29 cellular contexts compared by ENCODE assay signal in the genomic region with DNA sequence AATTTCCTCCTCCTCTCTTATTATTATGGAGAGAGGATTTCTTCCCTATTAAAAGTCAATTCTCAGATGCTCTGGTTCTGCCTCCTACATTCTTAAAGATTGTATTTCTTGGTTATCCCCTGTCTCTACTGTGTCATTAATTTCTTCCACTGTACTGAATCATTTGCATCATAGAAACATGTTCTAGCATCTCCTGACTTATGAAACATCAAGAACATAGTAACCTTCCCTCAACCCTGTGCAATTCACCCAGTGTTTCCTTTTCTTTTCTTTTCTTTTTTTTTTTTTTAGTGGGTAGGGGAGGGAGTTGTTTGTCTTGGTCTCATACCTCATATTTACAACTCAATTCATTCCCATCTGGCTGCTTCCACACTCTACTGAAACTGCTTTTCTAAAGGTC.
"Had no signal": no experiment of that assay in that cellular context is flagged by ENCODE, and none has a peak within 500 bp of the region (broad histone marks: within the 10 kb centered on the region; RNA-seq: fewer than 3 reads in every experiment).

No MANE protein-coding gene starts in this region.

- DNase-seq: activated CD4-positive, alpha-beta memory T cell treated with anti-CD3 and anti-CD28 coated beads, Interleukin-2, amount 10 ng/mL, durations not matched to agents 7 days and 5 days; activated CD4-positive, alpha-beta T cell treated with anti-CD3 and anti-CD28 coated beads for 1 hour; activated CD4-positive, alpha-beta T cell treated with anti-CD3 and anti-CD28 coated beads for 48 hours; activated CD4-positive, CD25-positive, alpha-beta regulatory T cell; activated CD8-positive, alpha-beta memory T cell treated with anti-CD3 and anti-CD28 coated beads for 24 hours; activated CD8-positive, alpha-beta memory T cell treated with anti-CD3 and anti-CD28 coated beads, Interleukin-2, amount 10 ng/mL, durations not matched to agents 7 days and 5 days; activated CD8-positive, alpha-beta memory T cell treated with anti-CD3 and anti-CD28 coated beads, Interleukin-2, amount 50 U/mL, for 48 hours; activated effector memory CD4-positive, alpha-beta T cell treated with anti-CD3 and anti-CD28 coated beads, Interleukin-2, amount 50 U/mL, for 16 hours; activated naive CD4-positive, alpha-beta T cell treated with Interleukin-2 at 50 U/mL for 16 hours; activated naive CD8-positive, alpha-beta T cell treated with anti-CD3 and anti-CD28 coated beads, Interleukin-2, amount 10 ng/mL, durations not matched to agents 7 days and 5 days; activated T-cell treated with anti-CD3 and anti-CD28 coated beads, Interleukin-2, amount 50 U/mL, for 48 hours; amygdala; cerebellar nuclear complex; NCI-H1105; NCI-H1417 treated with DMSO at 0.1 percent for 48 hours; NCI-H187 treated with DMSO at 0.1 percent for 48 hours; NCI-H2081; NCI-H345; NCI-H524 treated with DMSO at 0.1 percent for 48 hours; NCI-H748 treated with DMSO at 0.1 percent for 48 hours; SHP77; SJCRH30; T1000; WERI-Rb-1 had no signal

- H3K4me1 ChIP-seq: ascending aorta, SJCRH30 had no signal

- H3K4me2 ChIP-seq: KMS-11 had no signal

- H3K27ac ChIP-seq: ascending aorta, KMS-11, SJCRH30, SK-N-MC, WERI-Rb-1 had no signal

- H3K36me3 ChIP-seq: ascending aorta, SJCRH30, WERI-Rb-1 had no signal

- H3K4me1 Mint-ChIP-seq: activated CD4-positive, alpha-beta memory T cell treated with anti-CD3 and anti-CD28 coated beads, Interleukin-2, amount 10 ng/mL, durations not matched to agents 7 days and 5 days; activated CD8-positive, alpha-beta memory T cell treated with anti-CD3 and anti-CD28 coated beads, Interleukin-2, amount 10 ng/mL, durations not matched to agents 7 days and 5 days; activated naive CD8-positive, alpha-beta T cell treated with anti-CD3 and anti-CD28 coated beads, Interleukin-2, amount 10 ng/mL, durations not matched to agents 7 days and 5 days had no signal

- H3K9ac ChIP-seq: KMS-11 had no signal

- H3K9me3 ChIP-seq: ascending aorta, SJCRH30 had no signal

- H3K4me3 Mint-ChIP-seq: activated CD4-positive, alpha-beta memory T cell treated with anti-CD3 and anti-CD28 coated beads, Interleukin-2, amount 10 ng/mL, durations not matched to agents 7 days and 5 days; activated CD8-positive, alpha-beta memory T cell treated with anti-CD3 and anti-CD28 coated beads, Interleukin-2, amount 10 ng/mL, durations not matched to agents 7 days and 5 days; activated naive CD4-positive, alpha-beta T cell treated with anti-CD3 and anti-CD28 coated beads, Interleukin-2, amount 50 U/mL, for 24 hours; activated naive CD8-positive, alpha-beta T cell treated with anti-CD3 and anti-CD28 coated beads, Interleukin-2, amount 10 ng/mL, durations not matched to agents 7 days and 5 days had no signal

- H3K27ac Mint-ChIP-seq: activated CD4-positive, alpha-beta memory T cell treated with anti-CD3 and anti-CD28 coated beads, Interleukin-2, amount 10 ng/mL, durations not matched to agents 7 days and 5 days; activated CD8-positive, alpha-beta memory T cell treated with anti-CD3 and anti-CD28 coated beads, Interleukin-2, amount 10 ng/mL, durations not matched to agents 7 days and 5 days; activated naive CD4-positive, alpha-beta T cell treated with anti-CD3 and anti-CD28 coated beads, Interleukin-2, amount 50 U/mL, for 24 hours; activated naive CD8-positive, alpha-beta T cell treated with anti-CD3 and anti-CD28 coated beads, Interleukin-2, amount 10 ng/mL, durations not matched to agents 7 days and 5 days had no signal

- ATAC-seq: activated CD8-positive, alpha-beta memory T cell treated with anti-CD3 and anti-CD28 coated beads, Interleukin-2, amount 10 ng/mL, durations not matched to agents 7 days and 5 days; Panc1 had no signal

- H3K9me3 Mint-ChIP-seq: activated CD4-positive, alpha-beta memory T cell treated with anti-CD3 and anti-CD28 coated beads, Interleukin-2, amount 10 ng/mL, durations not matched to agents 7 days and 5 days; activated naive CD4-positive, alpha-beta T cell treated with anti-CD3 and anti-CD28 coated beads, Interleukin-2, amount 50 U/mL, for 24 hours; activated naive CD8-positive, alpha-beta T cell treated with anti-CD3 and anti-CD28 coated beads, Interleukin-2, amount 10 ng/mL, durations not matched to agents 7 days and 5 days had no signal

- H3K27me3 Mint-ChIP-seq: activated naive CD4-positive, alpha-beta T cell treated with anti-CD3 and anti-CD28 coated beads, Interleukin-2, amount 50 U/mL, for 24 hours had no signal

- H3K27me3 ChIP-seq: ascending aorta, SJCRH30 had no signal

- H3K4me3 ChIP-seq: ascending aorta, SJCRH30, SK-N-MC had no signal

- H3K36me3 Mint-ChIP-seq: activated CD8-positive, alpha-beta memory T cell treated with anti-CD3 and anti-CD28 coated beads, Interleukin-2, amount 10 ng/mL, durations not matched to agents 7 days and 5 days; activated naive CD4-positive, alpha-beta T cell treated with anti-CD3 and anti-CD28 coated beads, Interleukin-2, amount 50 U/mL, for 24 hours; activated naive CD8-positive, alpha-beta T cell treated with anti-CD3 and anti-CD28 coated beads, Interleukin-2, amount 10 ng/mL, durations not matched to agents 7 days and 5 days had no signal
